In genomic region chr12:98679611-98680005, GRCh38 we compare ENCODE assay signal across 29 cellular contexts.
"Had no signal": no experiment of that assay in that cellular context is flagged by ENCODE, and none has a peak within 500 bp of the region (broad histone marks: within the 10 kb centered on the region; RNA-seq: fewer than 3 reads in every experiment).

No MANE protein-coding gene starts in this region.

- H3K4me1 ChIP-seq: ascending aorta, breast epithelium had no signal

- DNase-seq: activated CD4-positive, alpha-beta memory T cell treated with anti-CD3 and anti-CD28 coated beads, Interleukin-2, amount 10 ng/mL, durations not matched to agents 7 days and 5 days; activated CD4-positive, alpha-beta T cell treated with anti-CD3 and anti-CD28 coated beads for 1 hour; activated CD4-positive, alpha-beta T cell treated with anti-CD3 and anti-CD28 coated beads for 4 hours; activated CD4-positive, alpha-beta T cell treated with anti-CD3 and anti-CD28 coated beads, Interleukin-2, amount 10 ng/mL, durations not matched to agents 7 days and 5 days; activated CD4-positive, alpha-beta T cell treated with anti-CD3 and anti-CD28 coated beads, Interleukin-2, amount 50 U/mL, for 4 hours; activated CD8-positive, alpha-beta memory T cell treated with anti-CD3 and anti-CD28 coated beads, Interleukin-2, amount 50 U/mL, for 48 hours; activated gamma-delta T cell; activated naive CD4-positive, alpha-beta T cell; activated naive CD4-positive, alpha-beta T cell treated with anti-CD3 and anti-CD28 coated beads, Interleukin-2, amount 10 ng/mL, durations not matched to agents 7 days and 5 days; activated naive CD8-positive, alpha-beta T cell treated with anti-CD3 and anti-CD28 coated beads, Interleukin-2, amount 10 ng/mL, durations not matched to agents 7 days and 5 days; activated T-cell treated with anti-CD3 and anti-CD28 coated beads for 4 hours; activated T-cell treated with anti-CD3 and anti-CD28 coated beads, Interleukin-2, amount 50 U/mL, for 24 hours; central memory CD4-positive, alpha-beta T cell; cerebellar nuclear complex; dorsolateral prefrontal cortex; effector memory CD4-positive, alpha-beta T cell; foreskin fibroblast; head of caudate nucleus; T-helper 2 cell had no signal

- H3K27me3 ChIP-seq: ascending aorta, breast epithelium, cardiac muscle cell, dorsolateral prefrontal cortex had no signal

- H3K4me3 ChIP-seq: ascending aorta, breast epithelium, cardiac muscle cell, coronary artery, dorsolateral prefrontal cortex had no signal

- H3K27ac ChIP-seq: ascending aorta, breast epithelium, cardiac muscle cell, coronary artery, dorsolateral prefrontal cortex, VCaP had no signal

- ATAC-seq: activated naive CD4-positive, alpha-beta T cell treated with anti-CD3 and anti-CD28 coated beads, Interleukin-2, amount 50 U/mL, for 72 hours; activated T-helper 17 cell treated with anti-CD3 and anti-CD28 coated beads, Interleukin-2, amount 50 U/mL, for 72 hours; esophagus mucosa; WTC11 had no signal

- H3K9me3 ChIP-seq: ascending aorta, breast epithelium had no signal

- FAIRE-seq: frontal cortex had no signal
